ENCODE assay signal across 1 cellular context in the genomic region with DNA sequence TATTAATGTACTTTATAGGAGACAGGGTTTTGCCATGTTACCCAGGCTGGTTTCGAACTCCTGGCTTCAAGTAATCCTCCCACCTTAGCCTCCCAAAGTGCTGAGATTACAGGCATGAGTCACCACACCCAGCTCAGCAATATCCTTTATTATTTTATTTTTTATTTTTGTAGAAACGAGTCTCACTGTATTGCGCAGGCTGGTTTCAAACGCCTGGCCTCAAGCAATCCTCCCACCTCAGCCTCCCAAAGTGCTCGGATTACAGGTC.
TF ChIP-seq lines count a peak whose summit lies in the region.
"Not testable (repeated sequence)": the region's sequence is repeated elsewhere in the genome, so short reads cannot be mapped to it uniquely, and the experiment has no call there.

No MANE protein-coding gene starts in this region.

TF ChIP-seq in K562, 482 proteins besides CTCF, POLR2A, EP300 and RAD21:
- TF ChIP-seq RBM25 (IDR thresholded peaks at IDR 0.05; ENCODE audit: low read depth, low read length, severe bottlenecking) (peak; percentile 9), KDM1A (IDR thresholded peaks at IDR 0.05) (peak; percentile 56 to 59; a peak in 2 of 4 replicates), BCOR (IDR thresholded peaks at IDR 0.05) (peak; percentile 6; the same call in 1 of the 2 replicates)
- TF ChIP-seq, protein P1, sequence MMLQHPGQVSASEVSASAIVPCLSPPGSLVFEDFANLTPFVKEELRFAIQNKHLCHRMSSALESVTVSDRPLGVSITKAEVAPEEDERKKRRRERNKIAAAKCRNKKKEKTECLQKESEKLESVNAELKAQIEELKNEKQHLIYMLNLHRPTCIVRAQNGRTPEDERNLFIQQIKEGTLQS (IDR thresholded peaks at IDR 0.05), result peak; percentile 71
- TF ChIP-seq, protein P1 (CRISPR knock-in tag; conservative IDR thresholded peaks at IDR 0.05), result not testable (repeated sequence)
